Comparison of ENCODE assay signal across 24 cellular contexts in the genomic region with DNA sequence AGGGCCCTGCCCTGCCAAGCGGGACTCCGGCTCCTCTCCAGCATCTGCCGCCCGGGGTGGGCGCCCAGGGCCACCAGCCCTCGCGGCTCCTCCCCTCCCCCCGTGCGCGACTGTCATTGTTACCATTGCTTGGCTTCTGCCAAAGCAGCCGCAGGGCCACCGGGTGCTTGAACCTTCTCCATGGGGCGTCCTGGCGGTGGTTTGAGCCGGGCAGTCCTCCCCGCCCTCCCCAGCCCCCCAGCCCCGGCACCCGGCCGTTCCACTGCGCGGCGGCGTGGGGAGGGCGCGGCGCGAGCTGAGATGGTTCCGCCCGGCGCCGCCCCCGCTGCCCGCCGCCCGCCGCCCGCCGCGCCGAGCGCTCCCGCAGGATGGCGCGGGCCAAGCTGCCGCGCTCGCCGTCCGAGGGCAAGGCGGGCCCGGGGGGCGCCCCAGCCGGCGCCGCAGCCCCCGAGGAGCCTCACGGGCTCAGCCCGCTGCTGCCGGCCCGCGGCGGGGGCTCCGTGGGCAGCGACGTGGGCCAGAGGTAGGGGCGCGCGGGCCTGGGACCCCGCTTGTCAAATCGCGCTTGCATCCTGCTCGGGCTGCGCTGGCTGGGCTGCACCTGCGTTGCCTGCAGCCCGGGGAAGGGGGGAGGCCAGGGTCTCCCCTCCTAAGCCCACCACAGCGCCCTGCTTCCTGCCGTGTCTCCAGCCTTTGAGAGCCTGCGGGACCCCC. TPM values are rescaled to one million over a fixed set of nuclear protein-coding genes. Genes with fewer than 3 reads are reported as not detected.
A peak's percentile ranks its signal among the peaks of the same experiment; 100 is the strongest.
DNase-seq lines count a peak whose midpoint lies in the region; ATAC-seq, FAIRE-seq and TF ChIP-seq lines count a peak whose summit lies in the region.
"Had no signal": no experiment of that assay in that cellular context is flagged by ENCODE, and none has a peak within 500 bp of the region (broad histone marks: within the 10 kb centered on the region; RNA-seq: fewer than 3 reads in every experiment).

No MANE protein-coding gene starts in this region.

- H3K36me3 Mint-ChIP-seq in neural progenitor cell, result no peaks in the 10 kb centered on the region
- H3K36me3 Mint-ChIP-seq: CD14-positive monocyte had no signal

- H3K79me1 ChIP-seq in H1 (ENCODE audit: low read depth, low read length), result no peaks in the 10 kb centered on the region

- ATAC-seq in GM21737 (IDR thresholded peaks at IDR 0.05; ENCODE audit: unreplicated experiment), result no peak
- ATAC-seq: HepG2 had no signal

- no peaks in the 10 kb centered on the region for H3K23me2 ChIP-seq in H1 (ENCODE audit: low read depth, low read length)

- H2AFZ ChIP-seq in H1 (ENCODE audit: low read length) (no peak overlapping the region), neural progenitor cell (replicated peaks) (no peak overlapping the region)
- H2AFZ ChIP-seq: PC-9 had no signal

- peak in 2 of 3 experiments; percentile 35 to 54 for DNase-seq in NCI-H1417 (lab: John Stamatoyannopoulos, UW)
- DNase-seq in NCI-H1417 treated with DMSO at 0.1 percent for 48 hours (lab: John Stamatoyannopoulos, UW), result no peak
- DNase-seq in H1 (ENCODE audit: low read depth in 1 of 2, low spot score in 2 of 2), result no peak
- peak; percentile 50 for DNase-seq in neural progenitor cell (ENCODE audit: low spot score)
- DNase-seq in NCI-H146 treated with DMSO at 0.1 percent for 48 hours (lab: John Stamatoyannopoulos, UW; ENCODE audit: unreplicated experiment), result no peak
- no peak for DNase-seq in effector memory CD4-positive, alpha-beta T cell
- DNase-seq: COR-L47, DMS53, GOT3, NCI-H2029 treated with DMSO at 0.1 percent for 48 hours, NCI-H226, NCI-H526, PC-9 had no signal

- H4K20me1 ChIP-seq in H1 (replicated peaks in 1 of 2; ENCODE audit: control insufficient read depth in 1 of 2, insufficient read depth in 2 of 2, low read length in 2 of 2) (peaks cover 0 to 4% of the 10 kb centered on the region in 2 experiments), neural progenitor cell (ENCODE audit: low read depth) (no peaks in the 10 kb centered on the region)

- H2BK20ac ChIP-seq in H1 (ENCODE audit: low read length), result no peak overlapping the region

- H2BK5ac ChIP-seq in H1 (ENCODE audit: low read depth, low read length), result no peak overlapping the region

- no peaks in the 10 kb centered on the region for H3K36me3 ChIP-seq in HUES64 (ENCODE audit: insufficient read depth, low read length)
- H3K36me3 ChIP-seq in H1 (ENCODE audit: control insufficient read depth in 2 of 4, insufficient read depth in 4 of 4, low read length in 3 of 4), result no peaks in the 10 kb centered on the region
- no peaks in the 10 kb centered on the region for H3K36me3 ChIP-seq in neural progenitor cell
- H3K36me3 ChIP-seq in effector memory CD4-positive, alpha-beta T cell (ENCODE audit: control insufficient read depth, insufficient read depth, low read length), result no peaks in the 10 kb centered on the region

- no peak for TF ChIP-seq RAD21 in H1 (IDR thresholded peaks at IDR 0.05 in 1 of 2, conservative IDR thresholded peaks at IDR 0.05 in 1 of 2; ENCODE audit: low read depth in 2 of 2, low read length in 2 of 2)

- H3K27me3 Mint-ChIP-seq in neural progenitor cell (ENCODE audit: insufficient read depth, low read depth), result peaks cover 22% of the 10 kb centered on the region

- no peak overlapping the region for H3K18ac ChIP-seq in H1 (ENCODE audit: extremely low read depth, low read length)

- H3K4me3 ChIP-seq in HUES64 (ENCODE audit: low read length), result peak overlapping the region; percentile 35
- H3K4me3 ChIP-seq in H1 (ENCODE audit: extremely low read depth in 1 of 4, insufficient read depth in 2 of 4, low read depth in 3 of 4, low read length in 4 of 4), result peak overlapping the region in 1 of 4 experiments; percentile 48; a peak in 3 of 8 replicates
- H3K4me3 ChIP-seq in neural progenitor cell, result peak overlapping the region; percentile 38
- H3K4me3 ChIP-seq in effector memory CD4-positive, alpha-beta T cell (ENCODE audit: insufficient read depth, low read depth, low read length, poor library complexity, severe bottlenecking), result no peak overlapping the region
- H3K4me3 ChIP-seq: PC-9, SK-N-MC had no signal

- FAIRE-seq in H1 (lab: Jason Lieb, UNC), result no peak
- FAIRE-seq: G401.6, GM12891, GM19239, HepG2 had no signal

- TF ChIP-seq CTCF in H1 (IDR thresholded peaks at IDR 0.05; ENCODE audit: control extremely low read depth in 1 of 3, insufficient read depth in 1 of 3, low read depth in 1 of 3, low read length in 3 of 3) (no peak), neural progenitor cell (IDR thresholded peaks at IDR 0.05) (no peak)

- no peak overlapping the region for H3K23ac ChIP-seq in H1 (ENCODE audit: insufficient read length)

- H3K4ac ChIP-seq in H1 (replicated peaks; ENCODE audit: insufficient read length, low read depth, low read length), result no peak overlapping the region

- peaks cover 2% of the 10 kb centered on the region for H3F3A ChIP-seq in neural progenitor cell (ENCODE audit: low read depth)

- no peak overlapping the region for H3K4me3 Mint-ChIP-seq in neural progenitor cell

- no peak for TF ChIP-seq EP300 in H1 (IDR thresholded peaks at IDR 0.05; ENCODE audit: borderline replicate concordance in 1 of 2, low read depth in 2 of 2, low read length in 2 of 2)

- H3K9ac ChIP-seq in HUES64 (ENCODE audit: low read depth, low read length) (no peak overlapping the region), H1 (replicated peaks in 1 of 4; ENCODE audit: extremely low read depth in 1 of 4, low read depth in 3 of 4, low read length in 3 of 4) (no peak overlapping the region), neural progenitor cell (no peak overlapping the region)
- H3K9ac ChIP-seq: KMS-11 had no signal

- no peak overlapping the region for H3K14ac ChIP-seq in H1 (ENCODE audit: insufficient read length)

- CTCF ChIA-PET in H1 (lab: Charles Lee; ENCODE audit: partially characterized antibody), result interaction anchor here (1.2 to 2.4 kb wide), 2 partner anchors 33 to 35 kb away, joined by 3 to 8 read pairs; no protein-coding TSS in a partner anchor

- no peak overlapping the region for H2BK120ac ChIP-seq in H1 (replicated peaks; ENCODE audit: low read depth, low read length)

- H3K9me3 Mint-ChIP-seq in neural progenitor cell, result peaks cover 12% of the 10 kb centered on the region

- TF ChIP-seq POLR2A in H1 (IDR thresholded peaks at IDR 0.05; ENCODE audit: control extremely low read depth in 1 of 2, low read depth in 2 of 2, low read length in 2 of 2), result no peak

- H3K4me1 ChIP-seq in HUES64 (ENCODE audit: insufficient read depth, low read length) (no peaks in the 10 kb centered on the region), H1 (replicated peaks in 1 of 4; ENCODE audit: control insufficient read depth in 3 of 4, insufficient read depth in 4 of 4, low read length in 3 of 4) (peaks cover 0 to 13% (median 8%) of the 10 kb centered on the region in 4 experiments; a peak in 4 of 7 replicates), neural progenitor cell (no peaks in the 10 kb centered on the region)
- H3K4me1 ChIP-seq in effector memory CD4-positive, alpha-beta T cell (ENCODE audit: control insufficient read depth, insufficient read depth, low read length, poor library complexity, severe bottlenecking), result no peaks in the 10 kb centered on the region

- H2BK15ac ChIP-seq in H1 (ENCODE audit: low read length), result no peak overlapping the region

- POLR2A ChIA-PET in H1 (lab: Charles Lee; ENCODE audit: partially characterized antibody), result no interaction called here

- H2AK5ac ChIP-seq in H1 (ENCODE audit: low read depth, low read length), result no peak overlapping the region

- H3K9me3 ChIP-seq in HUES64 (ENCODE audit: insufficient read depth, low read depth, low read length) (peaks cover 6% of the 10 kb centered on the region), H1 (ENCODE audit: insufficient read depth in 2 of 2, low read depth in 1 of 2, low read length in 1 of 2) (peaks cover 2 to 3% of the 10 kb centered on the region in 2 experiments; a peak in 3 of 4 replicates), neural progenitor cell (ENCODE audit: low read depth) (no peaks in the 10 kb centered on the region)
- no peaks in the 10 kb centered on the region for H3K9me3 ChIP-seq in effector memory CD4-positive, alpha-beta T cell (ENCODE audit: control insufficient read depth, low read length)

- no peak overlapping the region for H2BK12ac ChIP-seq in H1 (ENCODE audit: low read depth, low read length)

- H3K27ac ChIP-seq in HUES64 (ENCODE audit: low read depth, low read length), result no peak overlapping the region
- no peak overlapping the region for H3K27ac ChIP-seq in H1 (ENCODE audit: low read depth, low read length)
- H3K27ac ChIP-seq in neural progenitor cell, result no peak overlapping the region
- H3K27ac ChIP-seq in effector memory CD4-positive, alpha-beta T cell (ENCODE audit: insufficient read depth, low read length, poor library complexity, severe bottlenecking), result no peak overlapping the region
- H3K27ac ChIP-seq: KMS-11, PC-9, SK-N-MC had no signal

- H3K79me2 ChIP-seq in H1 (ENCODE audit: control insufficient read depth in 1 of 2, insufficient read depth in 2 of 2, low read length in 2 of 2) (no peaks in the 10 kb centered on the region), neural progenitor cell (ENCODE audit: low read depth) (no peaks in the 10 kb centered on the region)

- no peak overlapping the region for H3K27ac Mint-ChIP-seq in neural progenitor cell
- H3K27ac Mint-ChIP-seq: CD14-positive monocyte had no signal

- H3K4me2 ChIP-seq in H1 (ENCODE audit: insufficient read depth in 1 of 2, low read depth in 2 of 2, low read length in 2 of 2), result peak overlapping the region; percentile 33 to 64; a peak in 3 of 4 replicates
- peak overlapping the region; percentile 77 for H3K4me2 ChIP-seq in neural progenitor cell
- H3K4me2 ChIP-seq: KMS-11, PC-9 had no signal

- no peak overlapping the region for H4K91ac ChIP-seq in H1 (replicated peaks; ENCODE audit: insufficient read length, low read length)

- H3K27me3 ChIP-seq in HUES64 (ENCODE audit: insufficient read depth, low read length) (peaks cover 23% of the 10 kb centered on the region), H1 (replicated peaks in 1 of 4; ENCODE audit: control insufficient read depth in 3 of 4, extremely low read depth in 1 of 4, insufficient read depth in 3 of 4, low read length in 3 of 4) (peaks cover 0 to 14% (median 10%) of the 10 kb centered on the region in 4 experiments; a peak in 5 of 7 replicates), neural progenitor cell (peaks cover 24% of the 10 kb centered on the region)
- no peaks in the 10 kb centered on the region for H3K27me3 ChIP-seq in effector memory CD4-positive, alpha-beta T cell (replicated peaks; ENCODE audit: control insufficient read depth, insufficient read depth, low read length, poor library complexity, severe bottlenecking)

- WGBS in HUES64, result 10% methylated on average over 74 of the region's 78 CpGs
- WGBS in H1 (ENCODE audit: extremely low coverage in 1 of 2, insufficient coverage in 1 of 2, insufficient read length in 1 of 2, insufficient replicate concordance in 2 of 2, low coverage in 1 of 2, low lambda C conversion rate in 2 of 2, missing lambda C conversion rate in 1 of 2), 2 experiments, result 8% methylated on average over 4 of the region's 78 CpGs; no CpG with 5 or more reads in 1 of the 2 experiments

- H3K56ac ChIP-seq in H1 (replicated peaks; ENCODE audit: insufficient read length, low read depth, low read length), result no peak overlapping the region

- peaks cover 2% of the 10 kb centered on the region for H3K4me1 Mint-ChIP-seq in neural progenitor cell
- H3K4me1 Mint-ChIP-seq: CD14-positive monocyte had no signal

- H4K8ac ChIP-seq in H1 (ENCODE audit: extremely low read depth, insufficient read depth, low read length), result peak overlapping the region; percentile 79

- no peak overlapping the region for H4K5ac ChIP-seq in H1 (ENCODE audit: insufficient read length, low read depth, low read length)

RNA-seq across cellular contexts. Expression of gene KCNT1, which starts 34.4 kb away (rescaled TPM):
- 0.05 TPM for polyA plus RNA-seq in HUES64 (2013, experiment 1 of 2)
- not detected for polyA plus RNA-seq in HUES64 (2013, experiment 2 of 2)
- total RNA-seq in H1 (2021; fragmentation: NEBNext Ultra II Directional; extraction: Animal tissue kit (Norgen Biotek cat#: 25700)), result 0.13 and 0.44 TPM in 2 replicates
- 0.20 and 0.35 TPM in 2 replicates for polyA plus RNA-seq in H1 (2011; rRNA removed)
- 0.19 TPM for polyA plus RNA-seq in H1 (2011; cell fraction: cytosol; rRNA removed)
- 1.4 TPM for polyA plus RNA-seq in H1 (2011; cell fraction: nucleus; rRNA removed)
- 0.17 to 0.41 TPM (median 0.29 TPM) in 4 replicates for polyA plus RNA-seq in H1 (2012, experiment 1 of 2)
- polyA plus RNA-seq in H1 (2012, experiment 2 of 2), result 0.28 TPM
- 0.10 TPM for polyA plus RNA-seq in H1 (2013, experiment 1 of 2)
- polyA plus RNA-seq in H1 (2013, experiment 2 of 2), result 0.07 TPM
- 0.32 and 0.66 TPM in 2 replicates for polyA minus RNA-seq in H1 (2011; rRNA and poly(A)+ RNA removed)
- not detected for polyA minus RNA-seq in H1 (2011; cell fraction: cytosol; rRNA and poly(A)+ RNA removed)
- polyA minus RNA-seq in H1 (2011; cell fraction: nucleus; rRNA and poly(A)+ RNA removed), result 0.30 TPM
- total RNA-seq in neural progenitor cell (ENCODE audit: low replicate concordance), result not detected in 2 replicates
- total RNA-seq: A673, HepG2, MCF 10A, PC-9 had no signal
- polyA plus RNA-seq: CD14-positive monocyte, HepG2 had no signal

RNA-seq across cellular contexts. Expression of gene SOHLH1, which starts 37.1 kb away (rescaled TPM):
- polyA plus RNA-seq in HUES64 (2013, experiment 1 of 2), result not detected
- not detected for polyA plus RNA-seq in HUES64 (2013, experiment 2 of 2)
- total RNA-seq in H1 (2021; fragmentation: NEBNext Ultra II Directional; extraction: Animal tissue kit (Norgen Biotek cat#: 25700)), result not detected in 2 replicates
- 0.05 and 0.11 TPM in 2 replicates for polyA plus RNA-seq in H1 (2011; rRNA removed)
- not detected for polyA plus RNA-seq in H1 (2011; cell fraction: cytosol; rRNA removed)
- polyA plus RNA-seq in H1 (2011; cell fraction: nucleus; rRNA removed), result 0.36 TPM
- not detected in 4 replicates for polyA plus RNA-seq in H1 (2012, experiment 1 of 2)
- not detected for polyA plus RNA-seq in H1 (2012, experiment 2 of 2)
- polyA plus RNA-seq in H1 (2013, experiment 1 of 2), result not detected
- not detected for polyA plus RNA-seq in H1 (2013, experiment 2 of 2)
- not detected in 2 replicates for polyA minus RNA-seq in H1 (2011; rRNA and poly(A)+ RNA removed)
- not detected for polyA minus RNA-seq in H1 (2011; cell fraction: cytosol; rRNA and poly(A)+ RNA removed)
- not detected for polyA minus RNA-seq in H1 (2011; cell fraction: nucleus; rRNA and poly(A)+ RNA removed)
- total RNA-seq in neural progenitor cell (ENCODE audit: low replicate concordance), result not detected in 2 replicates
- total RNA-seq: A673, MCF 10A, PC-9 had no signal
- polyA plus RNA-seq: CD14-positive monocyte had no signal

Comparison
In these comparisons a context has a peak if more than half of its experiments do, and no peak if none do; other contexts are left out.
1. DNase-seq: peak in NCI-H1417 (2 of 3) and neural progenitor cell (single experiment); none in NCI-H1417 treated with DMSO at 0.1 percent for 48 hours (single experiment), H1 (0 of 2), NCI-H146 treated with DMSO at 0.1 percent for 48 hours (single experiment) and effector memory CD4-positive, alpha-beta T cell (0 of 3).